ENCODE assay signal across 22 cellular contexts in the genomic region with DNA sequence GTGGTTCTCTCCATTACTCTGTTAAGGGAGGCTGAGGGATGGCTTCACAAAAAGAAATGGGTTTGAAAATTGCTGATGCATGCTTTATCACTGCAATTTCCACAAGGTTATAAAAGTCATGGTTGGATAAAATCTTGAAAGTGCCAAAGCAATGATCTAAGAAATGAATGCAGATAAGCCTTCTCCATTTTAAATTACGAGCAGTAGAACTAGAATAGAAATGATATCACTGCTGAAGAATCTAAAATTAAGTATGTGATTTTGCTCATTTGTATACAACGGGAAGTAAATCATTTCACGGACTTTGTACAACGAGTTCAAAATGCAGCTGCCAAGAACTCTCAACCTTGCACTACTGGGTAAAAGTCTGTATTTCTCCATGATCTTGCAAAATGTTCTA.
"Had no signal": no experiment of that assay in that cellular context is flagged by ENCODE, and none has a peak within 500 bp of the region (broad histone marks: within the 10 kb centered on the region; RNA-seq: fewer than 3 reads in every experiment).

No MANE protein-coding gene starts in this region.

- H3K4me1 ChIP-seq: psoas muscle, spleen, upper lobe of right lung had no signal

- FAIRE-seq: bronchial epithelial cell had no signal

- H3K4me1 Mint-ChIP-seq: activated B cell treated with CpG ODN at 0.5 μM for 24 hours; activated CD4-positive, alpha-beta T cell treated with anti-CD3 and anti-CD28 coated beads, Interleukin-2, amount 10 ng/mL, durations not matched to agents 24 days and 14 days; activated naive CD8-positive, alpha-beta T cell treated with anti-CD3 and anti-CD28 coated beads for 36 hours; natural killer cell had no signal

- ATAC-seq: activated T-cell treated with anti-CD3 and anti-CD28 coated beads, Interleukin-2, amount 50 U/mL, for 72 hours; natural killer cell; psoas muscle; sciatic nerve; upper lobe of right lung had no signal

- H3K27me3 ChIP-seq: dorsolateral prefrontal cortex, spleen, suprapubic skin, upper lobe of right lung had no signal

- DNase-seq: activated B cell treated with CpG ODN at 0.5 μM for 24 hours; activated CD4-positive, alpha-beta T cell treated with anti-CD3 and anti-CD28 coated beads, Interleukin-2, amount 10 ng/mL, durations not matched to agents 24 days and 14 days; activated CD8-positive, alpha-beta memory T cell treated with anti-CD3 and anti-CD28 coated beads, Interleukin-2, amount 50 U/mL, for 48 hours; activated gamma-delta T cell treated with Interleukin-2 at 50 U/mL for 16 hours; activated naive CD8-positive, alpha-beta T cell treated with anti-CD3 and anti-CD28 coated beads for 36 hours; activated T-cell treated with anti-CD3 and anti-CD28 coated beads, Interleukin-2, amount 50 U/mL, for 72 hours; aorta; dorsolateral prefrontal cortex; erythroblast; foreskin fibroblast; hypothalamus; mesendoderm; natural killer cell; nucleus accumbens; psoas muscle; spleen; SW 1271; upper lobe of right lung had no signal

- H3K4me3 Mint-ChIP-seq: activated B cell treated with CpG ODN at 0.5 μM for 24 hours; activated CD4-positive, alpha-beta T cell treated with anti-CD3 and anti-CD28 coated beads, Interleukin-2, amount 10 ng/mL, durations not matched to agents 24 days and 14 days; activated naive CD8-positive, alpha-beta T cell treated with anti-CD3 and anti-CD28 coated beads for 36 hours; activated T-cell treated with anti-CD3 and anti-CD28 coated beads, Interleukin-2, amount 50 U/mL, for 72 hours; natural killer cell; stimulated activated naive CD8-positive, alpha-beta T cell treated with anti-CD3 and anti-CD28 coated beads, Interleukin-15, Interleukin-2, amounts not matched to agents 100 ng/mL and 50 ng/mL, for 24 hours had no signal

- H3K27me3 Mint-ChIP-seq: activated B cell treated with CpG ODN at 0.5 μM for 24 hours; activated CD4-positive, alpha-beta T cell treated with anti-CD3 and anti-CD28 coated beads, Interleukin-2, amount 10 ng/mL, durations not matched to agents 24 days and 14 days; activated naive CD8-positive, alpha-beta T cell treated with anti-CD3 and anti-CD28 coated beads for 36 hours; stimulated activated naive CD8-positive, alpha-beta T cell treated with anti-CD3 and anti-CD28 coated beads, Interleukin-15, Interleukin-2, amounts not matched to agents 100 ng/mL and 50 ng/mL, for 24 hours had no signal

- H3K4me3 ChIP-seq: dorsolateral prefrontal cortex, psoas muscle, spleen, suprapubic skin, upper lobe of right lung had no signal

- H3K36me3 ChIP-seq: spleen, suprapubic skin, upper lobe of right lung had no signal

- H3K27ac ChIP-seq: dorsolateral prefrontal cortex, psoas muscle, spleen, suprapubic skin, upper lobe of right lung had no signal

- H3K9me3 ChIP-seq: upper lobe of right lung had no signal

- H3K9me3 Mint-ChIP-seq: activated CD4-positive, alpha-beta T cell treated with anti-CD3 and anti-CD28 coated beads, Interleukin-2, amount 10 ng/mL, durations not matched to agents 24 days and 14 days had no signal

- H3K36me3 Mint-ChIP-seq: activated naive CD8-positive, alpha-beta T cell treated with anti-CD3 and anti-CD28 coated beads for 36 hours; natural killer cell had no signal

- H3K27ac Mint-ChIP-seq: activated B cell treated with CpG ODN at 0.5 μM for 24 hours; activated CD4-positive, alpha-beta T cell treated with anti-CD3 and anti-CD28 coated beads, Interleukin-2, amount 10 ng/mL, durations not matched to agents 24 days and 14 days; activated naive CD8-positive, alpha-beta T cell treated with anti-CD3 and anti-CD28 coated beads for 36 hours; activated T-cell treated with anti-CD3 and anti-CD28 coated beads, Interleukin-2, amount 50 U/mL, for 72 hours; natural killer cell; stimulated activated naive CD8-positive, alpha-beta T cell treated with anti-CD3 and anti-CD28 coated beads, Interleukin-15, Interleukin-2, amounts not matched to agents 100 ng/mL and 50 ng/mL, for 24 hours had no signal
